Comparison of ENCODE assay signal across 1 cellular context in the genomic region with DNA sequence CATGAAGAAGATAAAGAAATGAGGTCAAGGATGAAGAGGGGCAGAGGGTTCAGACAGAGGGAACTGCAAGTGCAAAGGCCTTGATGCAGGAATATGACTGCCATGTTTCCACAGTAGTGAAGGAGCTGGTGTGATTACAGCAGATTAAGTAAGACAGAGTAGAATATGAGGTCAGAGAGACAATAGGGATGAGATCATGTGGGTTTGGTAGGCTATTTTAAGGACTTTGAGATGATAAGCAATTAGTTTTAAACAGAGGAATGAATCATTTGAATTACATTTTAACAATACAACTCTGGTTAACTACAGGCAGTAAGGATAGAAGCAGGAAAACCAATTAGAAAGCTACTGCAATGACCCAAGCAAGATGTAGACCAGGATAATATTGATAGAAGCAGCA.
A peak's percentile ranks its signal among the peaks of the same experiment; 100 is the strongest.
TF ChIP-seq lines count a peak whose summit lies in the region.

No MANE protein-coding gene starts in this region.

TF ChIP-seq in HEK293, 187 proteins besides CTCF, POLR2A, EP300 and RAD21 (continues in another document):
- TF ChIP-seq ZNF664 (tag by site-specific recombination; IDR thresholded peaks at IDR 0.05) (no peak), SP7 (tag by site-specific recombination; IDR thresholded peaks at IDR 0.05) (peak; percentile 91), ZNF660 (tag by site-specific recombination; IDR thresholded peaks at IDR 0.05) (peak; percentile 72; the same call in 1 of the 2 replicates), ZBTB21 (tag by site-specific recombination; IDR thresholded peaks at IDR 0.05) (peak; percentile 90), ZNF623 (tag by site-specific recombination; IDR thresholded peaks at IDR 0.05) (0 out of 2 replicates have a peak, but pooled peaks have one; percentile 6), ZNF335 (tag by site-specific recombination; conservative IDR thresholded peaks at IDR 0.05) (peak; percentile 64), ZNF558 (tag by site-specific recombination; IDR thresholded peaks at IDR 0.05) (peak; percentile 6; the same call in 1 of the 2 replicates), ZXDB (tag by site-specific recombination; IDR thresholded peaks at IDR 0.05) (peak; percentile 42; the same call in 1 of the 2 replicates), ZFP37 (tag by site-specific recombination; IDR thresholded peaks at IDR 0.05) (0 out of 2 replicates have a peak, but pooled peaks have one; percentile 49), OSR2 (tag by site-specific recombination; IDR thresholded peaks at IDR 0.05) (peak; percentile 95), ZNF175 (tag by site-specific recombination; IDR thresholded peaks at IDR 0.05) (no peak), GLI4 (tag by site-specific recombination; IDR thresholded peaks at IDR 0.05) (peak; percentile 36; the same call in 1 of the 2 replicates), ZNF433 (tag by site-specific recombination; IDR thresholded peaks at IDR 0.05; ENCODE audit: low read depth) (no peak), ZBTB1 (tag by site-specific recombination; IDR thresholded peaks at IDR 0.05) (0 out of 2 replicates have a peak, but pooled peaks have one; percentile 51), ZNF600 (tag by site-specific recombination; IDR thresholded peaks at IDR 0.05) (peak; percentile 63), YY2 (tag by site-specific recombination; IDR thresholded peaks at IDR 0.05) (peak; percentile 45), ZNF629 (tag by site-specific recombination; IDR thresholded peaks at IDR 0.05) (peak; percentile 97), ZBTB17 (tag by site-specific recombination; IDR thresholded peaks at IDR 0.05) (peak; percentile 79), ZNF777 (tag by site-specific recombination; IDR thresholded peaks at IDR 0.05; ENCODE audit: borderline replicate concordance) (no peak), GLIS2 (tag by site-specific recombination; IDR thresholded peaks at IDR 0.05) (no peak), ZEB2 (tag by site-specific recombination; IDR thresholded peaks at IDR 0.05) (peak; percentile 93), ZNF394 (tag by site-specific recombination; IDR thresholded peaks at IDR 0.05; ENCODE audit: borderline replicate concordance) (peak; percentile 52; the same call in 1 of the 2 replicates), ZBTB8A (tag by site-specific recombination; IDR thresholded peaks at IDR 0.05) (no peak), ZNF24 (tag by site-specific recombination; IDR thresholded peaks at IDR 0.05) (peak; percentile 72; the same call in 1 of the 2 replicates), ZNF707 (tag by site-specific recombination; IDR thresholded peaks at IDR 0.05) (no peak), ZNF549 (tag by site-specific recombination; IDR thresholded peaks at IDR 0.05) (no peak), ZNF843 (tag by site-specific recombination; IDR thresholded peaks at IDR 0.05) (peak; percentile 52; the same call in 1 of the 2 replicates), KLF8 (tag by site-specific recombination; IDR thresholded peaks at IDR 0.05) (0 out of 2 replicates have a peak, but pooled peaks have one; percentile 58), ZNF366 (tag by site-specific recombination; conservative IDR thresholded peaks at IDR 0.05) (peak; percentile 88), ZNF221 (tag by site-specific recombination; IDR thresholded peaks at IDR 0.05; ENCODE audit: borderline replicate concordance) (no peak), ZNF76 (tag by site-specific recombination; IDR thresholded peaks at IDR 0.05; ENCODE audit: borderline replicate concordance, low read depth) (peak; percentile 34; the same call in 1 of the 2 replicates), ZNF473 (tag by site-specific recombination; IDR thresholded peaks at IDR 0.05) (no peak), ZSCAN23 (tag by site-specific recombination; IDR thresholded peaks at IDR 0.05) (peak; percentile 25; the same call in 1 of the 2 replicates)
- TF ChIP-seq, protein P1, sequence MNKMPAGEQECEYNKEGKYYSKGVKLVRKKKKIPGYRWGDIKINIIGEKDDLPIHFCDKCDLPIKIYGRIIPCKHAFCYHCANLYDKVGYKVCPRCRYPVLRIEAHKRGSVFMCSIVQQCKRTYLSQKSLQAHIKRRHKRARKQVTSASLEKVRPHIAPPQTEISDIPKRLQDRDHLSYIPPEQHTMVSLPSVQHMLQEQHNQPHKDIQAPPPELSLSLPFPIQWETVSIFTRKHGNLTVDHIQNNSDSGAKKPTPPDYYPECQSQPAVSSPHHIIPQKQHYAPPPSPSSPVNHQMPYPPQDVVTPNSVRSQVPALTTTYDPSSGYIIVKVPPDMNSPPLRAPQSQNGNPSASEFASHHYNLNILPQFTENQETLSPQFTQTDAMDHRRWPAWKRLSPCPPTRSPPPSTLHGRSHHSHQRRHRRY (tag by site-specific recombination; IDR thresholded peaks at IDR 0.05): no peak
- TF ChIP-seq, protein P2, sequence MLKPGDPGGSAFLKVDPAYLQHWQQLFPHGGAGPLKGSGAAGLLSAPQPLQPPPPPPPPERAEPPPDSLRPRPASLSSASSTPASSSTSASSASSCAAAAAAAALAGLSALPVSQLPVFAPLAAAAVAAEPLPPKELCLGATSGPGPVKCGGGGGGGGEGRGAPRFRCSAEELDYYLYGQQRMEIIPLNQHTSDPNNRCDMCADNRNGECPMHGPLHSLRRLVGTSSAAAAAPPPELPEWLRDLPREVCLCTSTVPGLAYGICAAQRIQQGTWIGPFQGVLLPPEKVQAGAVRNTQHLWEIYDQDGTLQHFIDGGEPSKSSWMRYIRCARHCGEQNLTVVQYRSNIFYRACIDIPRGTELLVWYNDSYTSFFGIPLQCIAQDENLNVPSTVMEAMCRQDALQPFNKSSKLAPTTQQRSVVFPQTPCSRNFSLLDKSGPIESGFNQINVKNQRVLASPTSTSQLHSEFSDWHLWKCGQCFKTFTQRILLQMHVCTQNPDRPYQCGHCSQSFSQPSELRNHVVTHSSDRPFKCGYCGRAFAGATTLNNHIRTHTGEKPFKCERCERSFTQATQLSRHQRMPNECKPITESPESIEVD (tag by site-specific recombination; IDR thresholded peaks at IDR 0.05): peak; percentile 74
- TF ChIP-seq, protein P3, sequence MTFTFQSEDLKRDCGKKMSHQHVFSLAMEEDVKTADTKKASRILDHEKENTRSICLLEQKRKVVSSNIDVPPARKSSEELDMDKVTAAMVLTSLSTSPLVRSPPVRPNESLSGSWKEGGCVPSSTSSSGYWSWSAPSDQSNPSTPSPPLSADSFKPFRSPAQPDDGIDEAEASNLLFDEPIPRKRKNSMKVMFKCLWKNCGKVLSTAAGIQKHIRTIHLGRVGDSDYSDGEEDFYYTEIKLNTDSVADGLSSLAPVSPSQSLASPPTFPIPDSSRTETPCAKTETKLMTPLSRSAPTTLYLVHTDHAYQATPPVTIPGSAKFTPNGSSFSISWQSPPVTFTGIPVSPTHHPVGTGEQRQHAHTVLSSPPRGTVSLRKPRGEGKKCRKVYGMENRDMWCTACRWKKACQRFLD (tag by site-specific recombination; IDR thresholded peaks at IDR 0.05): no peak
- TF ChIP-seq, protein P4, sequence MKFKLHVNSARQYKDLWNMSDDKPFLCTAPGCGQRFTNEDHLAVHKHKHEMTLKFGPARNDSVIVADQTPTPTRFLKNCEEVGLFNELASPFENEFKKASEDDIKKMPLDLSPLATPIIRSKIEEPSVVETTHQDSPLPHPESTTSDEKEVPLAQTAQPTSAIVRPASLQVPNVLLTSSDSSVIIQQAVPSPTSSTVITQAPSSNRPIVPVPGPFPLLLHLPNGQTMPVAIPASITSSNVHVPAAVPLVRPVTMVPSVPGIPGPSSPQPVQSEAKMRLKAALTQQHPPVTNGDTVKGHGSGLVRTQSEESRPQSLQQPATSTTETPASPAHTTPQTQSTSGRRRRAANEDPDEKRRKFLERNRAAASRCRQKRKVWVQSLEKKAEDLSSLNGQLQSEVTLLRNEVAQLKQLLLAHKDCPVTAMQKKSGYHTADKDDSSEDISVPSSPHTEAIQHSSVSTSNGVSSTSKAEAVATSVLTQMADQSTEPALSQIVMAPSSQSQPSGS (tag by site-specific recombination; IDR thresholded peaks at IDR 0.05; ENCODE audit: low read depth): peak; percentile 72; the same call in 1 of the 2 replicates
- TF ChIP-seq, protein P5, sequence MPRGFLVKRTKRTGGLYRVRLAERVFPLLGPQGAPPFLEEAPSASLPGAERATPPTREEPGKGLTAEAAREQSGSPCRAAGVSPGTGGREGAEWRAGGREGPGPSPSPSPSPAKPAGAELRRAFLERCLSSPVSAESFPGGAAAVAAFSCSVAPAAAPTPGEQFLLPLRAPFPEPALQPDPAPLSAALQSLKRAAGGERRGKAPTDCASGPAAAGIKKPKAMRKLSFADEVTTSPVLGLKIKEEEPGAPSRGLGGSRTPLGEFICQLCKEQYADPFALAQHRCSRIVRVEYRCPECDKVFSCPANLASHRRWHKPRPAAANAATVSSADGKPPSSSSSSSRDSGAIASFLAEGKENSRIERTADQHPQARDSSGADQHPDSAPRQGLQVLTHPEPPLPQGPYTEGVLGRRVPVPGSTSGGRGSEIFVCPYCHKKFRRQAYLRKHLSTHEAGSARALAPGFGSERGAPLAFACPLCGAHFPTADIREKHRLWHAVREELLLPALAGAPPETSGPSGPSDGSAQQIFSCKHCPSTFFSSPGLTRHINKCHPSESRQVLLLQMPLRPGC (tag by site-specific recombination; IDR thresholded peaks at IDR 0.05): peak; percentile 92
- TF ChIP-seq, protein P6, sequence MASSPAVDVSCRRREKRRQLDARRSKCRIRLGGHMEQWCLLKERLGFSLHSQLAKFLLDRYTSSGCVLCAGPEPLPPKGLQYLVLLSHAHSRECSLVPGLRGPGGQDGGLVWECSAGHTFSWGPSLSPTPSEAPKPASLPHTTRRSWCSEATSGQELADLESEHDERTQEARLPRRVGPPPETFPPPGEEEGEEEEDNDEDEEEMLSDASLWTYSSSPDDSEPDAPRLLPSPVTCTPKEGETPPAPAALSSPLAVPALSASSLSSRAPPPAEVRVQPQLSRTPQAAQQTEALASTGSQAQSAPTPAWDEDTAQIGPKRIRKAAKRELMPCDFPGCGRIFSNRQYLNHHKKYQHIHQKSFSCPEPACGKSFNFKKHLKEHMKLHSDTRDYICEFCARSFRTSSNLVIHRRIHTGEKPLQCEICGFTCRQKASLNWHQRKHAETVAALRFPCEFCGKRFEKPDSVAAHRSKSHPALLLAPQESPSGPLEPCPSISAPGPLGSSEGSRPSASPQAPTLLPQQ (tag by site-specific recombination; IDR thresholded peaks at IDR 0.05): peak; percentile 66
- TF ChIP-seq, protein P7, sequence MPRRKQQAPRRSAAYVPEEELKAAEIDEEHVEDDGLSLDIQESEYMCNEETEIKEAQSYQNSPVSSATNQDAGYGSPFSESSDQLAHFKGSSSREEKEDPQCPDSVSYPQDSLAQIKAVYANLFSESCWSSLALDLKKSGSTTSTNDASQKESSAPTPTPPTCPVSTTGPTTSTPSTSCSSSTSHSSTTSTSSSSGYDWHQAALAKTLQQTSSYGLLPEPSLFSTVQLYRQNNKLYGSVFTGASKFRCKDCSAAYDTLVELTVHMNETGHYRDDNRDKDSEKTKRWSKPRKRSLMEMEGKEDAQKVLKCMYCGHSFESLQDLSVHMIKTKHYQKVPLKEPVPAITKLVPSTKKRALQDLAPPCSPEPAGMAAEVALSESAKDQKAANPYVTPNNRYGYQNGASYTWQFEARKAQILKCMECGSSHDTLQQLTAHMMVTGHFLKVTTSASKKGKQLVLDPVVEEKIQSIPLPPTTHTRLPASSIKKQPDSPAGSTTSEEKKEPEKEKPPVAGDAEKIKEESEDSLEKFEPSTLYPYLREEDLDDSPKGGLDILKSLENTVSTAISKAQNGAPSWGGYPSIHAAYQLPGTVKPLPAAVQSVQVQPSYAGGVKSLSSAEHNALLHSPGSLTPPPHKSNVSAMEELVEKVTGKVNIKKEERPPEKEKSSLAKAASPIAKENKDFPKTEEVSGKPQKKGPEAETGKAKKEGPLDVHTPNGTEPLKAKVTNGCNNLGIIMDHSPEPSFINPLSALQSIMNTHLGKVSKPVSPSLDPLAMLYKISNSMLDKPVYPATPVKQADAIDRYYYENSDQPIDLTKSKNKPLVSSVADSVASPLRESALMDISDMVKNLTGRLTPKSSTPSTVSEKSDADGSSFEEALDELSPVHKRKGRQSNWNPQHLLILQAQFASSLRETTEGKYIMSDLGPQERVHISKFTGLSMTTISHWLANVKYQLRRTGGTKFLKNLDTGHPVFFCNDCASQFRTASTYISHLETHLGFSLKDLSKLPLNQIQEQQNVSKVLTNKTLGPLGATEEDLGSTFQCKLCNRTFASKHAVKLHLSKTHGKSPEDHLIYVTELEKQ (tag by site-specific recombination; IDR thresholded peaks at IDR 0.05; ENCODE audit: borderline replicate concordance): peak; percentile 77; the same call in 1 of the 2 replicates
- TF ChIP-seq, protein P8, sequence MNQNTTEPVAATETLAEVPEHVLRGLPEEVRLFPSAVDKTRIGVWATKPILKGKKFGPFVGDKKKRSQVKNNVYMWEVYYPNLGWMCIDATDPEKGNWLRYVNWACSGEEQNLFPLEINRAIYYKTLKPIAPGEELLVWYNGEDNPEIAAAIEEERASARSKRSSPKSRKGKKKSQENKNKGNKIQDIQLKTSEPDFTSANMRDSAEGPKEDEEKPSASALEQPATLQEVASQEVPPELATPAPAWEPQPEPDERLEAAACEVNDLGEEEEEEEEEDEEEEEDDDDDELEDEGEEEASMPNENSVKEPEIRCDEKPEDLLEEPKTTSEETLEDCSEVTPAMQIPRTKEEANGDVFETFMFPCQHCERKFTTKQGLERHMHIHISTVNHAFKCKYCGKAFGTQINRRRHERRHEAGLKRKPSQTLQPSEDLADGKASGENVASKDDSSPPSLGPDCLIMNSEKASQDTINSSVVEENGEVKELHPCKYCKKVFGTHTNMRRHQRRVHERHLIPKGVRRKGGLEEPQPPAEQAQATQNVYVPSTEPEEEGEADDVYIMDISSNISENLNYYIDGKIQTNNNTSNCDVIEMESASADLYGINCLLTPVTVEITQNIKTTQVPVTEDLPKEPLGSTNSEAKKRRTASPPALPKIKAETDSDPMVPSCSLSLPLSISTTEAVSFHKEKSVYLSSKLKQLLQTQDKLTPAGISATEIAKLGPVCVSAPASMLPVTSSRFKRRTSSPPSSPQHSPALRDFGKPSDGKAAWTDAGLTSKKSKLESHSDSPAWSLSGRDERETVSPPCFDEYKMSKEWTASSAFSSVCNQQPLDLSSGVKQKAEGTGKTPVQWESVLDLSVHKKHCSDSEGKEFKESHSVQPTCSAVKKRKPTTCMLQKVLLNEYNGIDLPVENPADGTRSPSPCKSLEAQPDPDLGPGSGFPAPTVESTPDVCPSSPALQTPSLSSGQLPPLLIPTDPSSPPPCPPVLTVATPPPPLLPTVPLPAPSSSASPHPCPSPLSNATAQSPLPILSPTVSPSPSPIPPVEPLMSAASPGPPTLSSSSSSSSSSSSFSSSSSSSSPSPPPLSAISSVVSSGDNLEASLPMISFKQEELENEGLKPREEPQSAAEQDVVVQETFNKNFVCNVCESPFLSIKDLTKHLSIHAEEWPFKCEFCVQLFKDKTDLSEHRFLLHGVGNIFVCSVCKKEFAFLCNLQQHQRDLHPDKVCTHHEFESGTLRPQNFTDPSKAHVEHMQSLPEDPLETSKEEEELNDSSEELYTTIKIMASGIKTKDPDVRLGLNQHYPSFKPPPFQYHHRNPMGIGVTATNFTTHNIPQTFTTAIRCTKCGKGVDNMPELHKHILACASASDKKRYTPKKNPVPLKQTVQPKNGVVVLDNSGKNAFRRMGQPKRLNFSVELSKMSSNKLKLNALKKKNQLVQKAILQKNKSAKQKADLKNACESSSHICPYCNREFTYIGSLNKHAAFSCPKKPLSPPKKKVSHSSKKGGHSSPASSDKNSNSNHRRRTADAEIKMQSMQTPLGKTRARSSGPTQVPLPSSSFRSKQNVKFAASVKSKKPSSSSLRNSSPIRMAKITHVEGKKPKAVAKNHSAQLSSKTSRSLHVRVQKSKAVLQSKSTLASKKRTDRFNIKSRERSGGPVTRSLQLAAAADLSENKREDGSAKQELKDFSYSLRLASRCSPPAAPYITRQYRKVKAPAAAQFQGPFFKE (tag by site-specific recombination; IDR thresholded peaks at IDR 0.05; ENCODE audit: borderline replicate concordance): no peak
